ENCODE assay signal across 19 cellular contexts in genomic region chr4:114383055-114383454, GRCh38.
A peak's percentile ranks its signal among the peaks of the same experiment; 100 is the strongest.
DNase-seq lines count a peak whose midpoint lies in the region; ATAC-seq and TF ChIP-seq lines count a peak whose summit lies in the region.
"Had no signal": no experiment of that assay in that cellular context is flagged by ENCODE, and none has a peak within 500 bp of the region (broad histone marks: within the 10 kb centered on the region; RNA-seq: fewer than 3 reads in every experiment).

No MANE protein-coding gene starts in this region.

- no peak overlapping the region for H3K4me3 Mint-ChIP-seq in stimulated activated effector memory CD8-positive, alpha-beta T cell treated with anti-CD3 and anti-CD28 coated beads, Interleukin-12 subunit alpha, Interleukin-12 subunit beta, amount 100 ng/mL, for 72 hours
- H3K4me3 Mint-ChIP-seq: B cell, CD14-positive monocyte, GM23338 had no signal

- no peaks in the 10 kb centered on the region for H3K36me3 Mint-ChIP-seq in stimulated activated effector memory CD8-positive, alpha-beta T cell treated with anti-CD3 and anti-CD28 coated beads, Interleukin-12 subunit alpha, Interleukin-12 subunit beta, amount 100 ng/mL, for 72 hours
- H3K36me3 Mint-ChIP-seq: CD14-positive monocyte had no signal

- intact Hi-C loops in mucosa of descending colon (cut with DNase I, micrococcal nuclease) = loop anchor here (10.0 kb wide), 4 partner anchors 282 to 988 kb away; no protein-coding TSS in a partner anchor

- H3K9me3 ChIP-seq in mucosa of descending colon = no peaks in the 10 kb centered on the region
- H3K9me3 ChIP-seq: SJCRH30 had no signal

- no peaks in the 10 kb centered on the region for H3K4me1 ChIP-seq in mucosa of descending colon (ENCODE audit: low read depth)

- H3K4me3 ChIP-seq in foreskin fibroblast (ENCODE audit: low read depth in 1 of 2, low read length in 2 of 2) (no peak overlapping the region), mucosa of descending colon (no peak overlapping the region)
- H3K4me3 ChIP-seq: GM23338, SJCRH30 had no signal

- ATAC-seq in stimulated activated effector memory CD8-positive, alpha-beta T cell treated with anti-CD3 and anti-CD28 coated beads, Interleukin-12 subunit alpha, Interleukin-12 subunit beta, amount 100 ng/mL, for 72 hours = peak; percentile 31
- no peak for ATAC-seq in mucosa of descending colon
- ATAC-seq in GM21526 (IDR thresholded peaks at IDR 0.05; ENCODE audit: low FRiP score, unreplicated experiment) = no peak
- ATAC-seq in GM21515 (IDR thresholded peaks at IDR 0.05; ENCODE audit: unreplicated experiment) = no peak
- ATAC-seq: GM23338 had no signal

- no peak for TF ChIP-seq CTCF in foreskin fibroblast (IDR thresholded peaks at IDR 0.05; ENCODE audit: low read depth, low read length)
- TF ChIP-seq CTCF in mucosa of descending colon (IDR thresholded peaks at IDR 0.05) = no peak

- no peak overlapping the region for H3K27ac Mint-ChIP-seq in stimulated activated effector memory CD8-positive, alpha-beta T cell treated with anti-CD3 and anti-CD28 coated beads, Interleukin-12 subunit alpha, Interleukin-12 subunit beta, amount 100 ng/mL, for 72 hours
- H3K27ac Mint-ChIP-seq: B cell, CD14-positive monocyte, GM23338 had no signal

- H3K4me1 Mint-ChIP-seq in stimulated activated effector memory CD8-positive, alpha-beta T cell treated with anti-CD3 and anti-CD28 coated beads, Interleukin-12 subunit alpha, Interleukin-12 subunit beta, amount 100 ng/mL, for 72 hours = no peaks in the 10 kb centered on the region
- H3K4me1 Mint-ChIP-seq: B cell, CD14-positive monocyte had no signal

- no peaks in the 10 kb centered on the region for H3K9me3 Mint-ChIP-seq in stimulated activated effector memory CD8-positive, alpha-beta T cell treated with anti-CD3 and anti-CD28 coated beads, Interleukin-12 subunit alpha, Interleukin-12 subunit beta, amount 100 ng/mL, for 72 hours
- H3K9me3 Mint-ChIP-seq: CD14-positive monocyte, GM23338 had no signal

- DNase-seq in EL = peak; percentile 59
- peak; percentile 12 for DNase-seq in LHCN-M2 (ENCODE audit: low read depth)
- DNase-seq in foreskin fibroblast = peak; percentile 9 to 28
- DNase-seq in stimulated activated effector memory CD8-positive, alpha-beta T cell treated with anti-CD3 and anti-CD28 coated beads, Interleukin-12 subunit alpha, Interleukin-12 subunit beta, amount 100 ng/mL, for 72 hours (ENCODE audit: low spot score in 2 of 2) = no peak
- DNase-seq in mucosa of descending colon = no peak
- DNase-seq: DMS53, MV-4-11, NCI-H1417, NCI-H1694 treated with DMSO at 0.1 percent for 48 hours, NCI-H2081 treated with DMSO at 0.1 percent for 48 hours, NCI-H2171 treated with DMSO at 0.1 percent for 48 hours, NCI-H526, OCI-M1 had no signal

- no peaks in the 10 kb centered on the region for H3K36me3 ChIP-seq in mucosa of descending colon (ENCODE audit: low read depth)
- H3K36me3 ChIP-seq: SJCRH30 had no signal

Comparison
In these comparisons a context has a peak if more than half of its experiments do, and no peak if none do; other contexts are left out.
1. DNase-seq: peak in EL (single experiment), LHCN-M2 (single experiment) and foreskin fibroblast (2 of 2); none in stimulated activated effector memory CD8-positive, alpha-beta T cell treated with anti-CD3 and anti-CD28 coated beads, Interleukin-12 subunit alpha, Interleukin-12 subunit beta, amount 100 ng/mL, for 72 hours (0 of 2) and mucosa of descending colon (0 of 3).